1 cellular context compared by ENCODE assay signal in the genomic region with DNA sequence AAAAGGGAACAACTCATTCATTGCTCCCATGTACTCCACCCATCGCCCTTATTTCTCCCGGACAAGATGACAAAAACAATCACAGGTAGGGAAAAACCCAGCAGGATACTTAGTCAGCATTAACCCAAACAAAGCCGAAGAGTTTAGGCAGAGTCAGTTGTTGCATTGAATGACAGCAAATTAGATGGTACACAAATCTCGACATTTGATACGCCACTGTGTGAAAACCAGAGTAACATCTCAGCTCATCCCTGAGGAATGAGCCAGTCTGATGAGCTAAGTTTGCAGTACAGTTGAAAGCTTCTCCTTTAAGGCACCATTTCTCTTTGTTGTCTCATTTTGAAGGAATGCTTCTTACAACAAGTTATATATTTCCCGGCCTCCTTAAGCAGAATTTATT.
TF ChIP-seq lines count a peak whose summit lies in the region.

No MANE protein-coding gene starts in this region.

TF ChIP-seq in HEK293, 187 proteins besides CTCF, POLR2A, EP300 and RAD21 (continues in another document):
- TF ChIP-seq, protein P1, sequence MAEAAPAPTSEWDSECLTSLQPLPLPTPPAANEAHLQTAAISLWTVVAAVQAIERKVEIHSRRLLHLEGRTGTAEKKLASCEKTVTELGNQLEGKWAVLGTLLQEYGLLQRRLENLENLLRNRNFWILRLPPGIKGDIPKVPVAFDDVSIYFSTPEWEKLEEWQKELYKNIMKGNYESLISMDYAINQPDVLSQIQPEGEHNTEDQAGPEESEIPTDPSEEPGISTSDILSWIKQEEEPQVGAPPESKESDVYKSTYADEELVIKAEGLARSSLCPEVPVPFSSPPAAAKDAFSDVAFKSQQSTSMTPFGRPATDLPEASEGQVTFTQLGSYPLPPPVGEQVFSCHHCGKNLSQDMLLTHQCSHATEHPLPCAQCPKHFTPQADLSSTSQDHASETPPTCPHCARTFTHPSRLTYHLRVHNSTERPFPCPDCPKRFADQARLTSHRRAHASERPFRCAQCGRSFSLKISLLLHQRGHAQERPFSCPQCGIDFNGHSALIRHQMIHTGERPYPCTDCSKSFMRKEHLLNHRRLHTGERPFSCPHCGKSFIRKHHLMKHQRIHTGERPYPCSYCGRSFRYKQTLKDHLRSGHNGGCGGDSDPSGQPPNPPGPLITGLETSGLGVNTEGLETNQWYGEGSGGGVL (tag by site-specific recombination; IDR thresholded peaks at IDR 0.05), result no peak
- TF ChIP-seq ZNF37A (tag by site-specific recombination; IDR thresholded peaks at IDR 0.05), result no peak
- TF ChIP-seq GLIS2 (tag by site-specific recombination; IDR thresholded peaks at IDR 0.05), result no peak
- no peak for TF ChIP-seq WT1 (tag by site-specific recombination; IDR thresholded peaks at IDR 0.05)
- TF ChIP-seq ZNF837 (tag by site-specific recombination; IDR thresholded peaks at IDR 0.05), result no peak
- peak; percentile 89 for TF ChIP-seq SP7 (tag by site-specific recombination; IDR thresholded peaks at IDR 0.05)
- TF ChIP-seq, protein P2, sequence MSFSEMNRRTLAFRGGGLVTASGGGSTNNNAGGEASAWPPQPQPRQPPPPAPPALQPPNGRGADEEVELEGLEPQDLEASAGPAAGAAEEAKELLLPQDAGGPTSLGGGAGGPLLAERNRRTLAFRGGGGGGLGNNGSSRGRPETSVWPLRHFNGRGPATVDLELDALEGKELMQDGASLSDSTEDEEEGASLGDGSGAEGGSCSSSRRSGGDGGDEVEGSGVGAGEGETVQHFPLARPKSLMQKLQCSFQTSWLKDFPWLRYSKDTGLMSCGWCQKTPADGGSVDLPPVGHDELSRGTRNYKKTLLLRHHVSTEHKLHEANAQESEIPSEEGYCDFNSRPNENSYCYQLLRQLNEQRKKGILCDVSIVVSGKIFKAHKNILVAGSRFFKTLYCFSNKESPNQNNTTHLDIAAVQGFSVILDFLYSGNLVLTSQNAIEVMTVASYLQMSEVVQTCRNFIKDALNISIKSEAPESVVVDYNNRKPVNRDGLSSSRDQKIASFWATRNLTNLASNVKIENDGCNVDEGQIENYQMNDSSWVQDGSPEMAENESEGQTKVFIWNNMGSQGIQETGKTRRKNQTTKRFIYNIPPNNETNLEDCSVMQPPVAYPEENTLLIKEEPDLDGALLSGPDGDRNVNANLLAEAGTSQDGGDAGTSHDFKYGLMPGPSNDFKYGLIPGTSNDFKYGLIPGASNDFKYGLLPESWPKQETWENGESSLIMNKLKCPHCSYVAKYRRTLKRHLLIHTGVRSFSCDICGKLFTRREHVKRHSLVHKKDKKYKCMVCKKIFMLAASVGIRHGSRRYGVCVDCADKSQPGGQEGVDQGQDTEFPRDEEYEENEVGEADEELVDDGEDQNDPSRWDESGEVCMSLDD (tag by site-specific recombination; IDR thresholded peaks at IDR 0.05), result no peak
- no peak for TF ChIP-seq ZNF433 (tag by site-specific recombination; IDR thresholded peaks at IDR 0.05; ENCODE audit: low read depth)
- TF ChIP-seq ZNF174 (tag by site-specific recombination; IDR thresholded peaks at IDR 0.05), result no peak
- TF ChIP-seq, protein P3, sequence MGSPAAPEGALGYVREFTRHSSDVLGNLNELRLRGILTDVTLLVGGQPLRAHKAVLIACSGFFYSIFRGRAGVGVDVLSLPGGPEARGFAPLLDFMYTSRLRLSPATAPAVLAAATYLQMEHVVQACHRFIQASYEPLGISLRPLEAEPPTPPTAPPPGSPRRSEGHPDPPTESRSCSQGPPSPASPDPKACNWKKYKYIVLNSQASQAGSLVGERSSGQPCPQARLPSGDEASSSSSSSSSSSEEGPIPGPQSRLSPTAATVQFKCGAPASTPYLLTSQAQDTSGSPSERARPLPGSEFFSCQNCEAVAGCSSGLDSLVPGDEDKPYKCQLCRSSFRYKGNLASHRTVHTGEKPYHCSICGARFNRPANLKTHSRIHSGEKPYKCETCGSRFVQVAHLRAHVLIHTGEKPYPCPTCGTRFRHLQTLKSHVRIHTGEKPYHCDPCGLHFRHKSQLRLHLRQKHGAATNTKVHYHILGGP (tag by site-specific recombination; IDR thresholded peaks at IDR 0.05), result no peak
- no peak for TF ChIP-seq SETDB1 (IDR thresholded peaks at IDR 0.05; ENCODE audit: insufficient read length, low read length)
- TF ChIP-seq ZNF175 (tag by site-specific recombination; IDR thresholded peaks at IDR 0.05), result no peak
- no peak for TF ChIP-seq ZNF292 (tag by site-specific recombination; IDR thresholded peaks at IDR 0.05; ENCODE audit: borderline replicate concordance, low read depth)
- TF ChIP-seq ZNF23 (tag by site-specific recombination; IDR thresholded peaks at IDR 0.05; ENCODE audit: borderline replicate concordance), result no peak
- TF ChIP-seq ZNF112 (tag by site-specific recombination; IDR thresholded peaks at IDR 0.05), result no peak
- TF ChIP-seq SCRT1 (tag by site-specific recombination; IDR thresholded peaks at IDR 0.05; ENCODE audit: borderline replicate concordance), result no peak
- TF ChIP-seq ZNF777 (tag by site-specific recombination; IDR thresholded peaks at IDR 0.05; ENCODE audit: borderline replicate concordance), result no peak
- no peak for TF ChIP-seq ZNF223 (tag by site-specific recombination; IDR thresholded peaks at IDR 0.05)
- peak; percentile 63; the same call in 1 of the 2 replicates for TF ChIP-seq ZNF366 (tag by site-specific recombination; conservative IDR thresholded peaks at IDR 0.05)
- TF ChIP-seq ZNF335 (tag by site-specific recombination; conservative IDR thresholded peaks at IDR 0.05), result no peak
- no peak for TF ChIP-seq ZBTB7A (tag by site-specific recombination; IDR thresholded peaks at IDR 0.05; ENCODE audit: low read depth)
- no peak for TF ChIP-seq ZNF341 (tag by site-specific recombination; IDR thresholded peaks at IDR 0.05; ENCODE audit: low read depth)
- TF ChIP-seq, protein P4, sequence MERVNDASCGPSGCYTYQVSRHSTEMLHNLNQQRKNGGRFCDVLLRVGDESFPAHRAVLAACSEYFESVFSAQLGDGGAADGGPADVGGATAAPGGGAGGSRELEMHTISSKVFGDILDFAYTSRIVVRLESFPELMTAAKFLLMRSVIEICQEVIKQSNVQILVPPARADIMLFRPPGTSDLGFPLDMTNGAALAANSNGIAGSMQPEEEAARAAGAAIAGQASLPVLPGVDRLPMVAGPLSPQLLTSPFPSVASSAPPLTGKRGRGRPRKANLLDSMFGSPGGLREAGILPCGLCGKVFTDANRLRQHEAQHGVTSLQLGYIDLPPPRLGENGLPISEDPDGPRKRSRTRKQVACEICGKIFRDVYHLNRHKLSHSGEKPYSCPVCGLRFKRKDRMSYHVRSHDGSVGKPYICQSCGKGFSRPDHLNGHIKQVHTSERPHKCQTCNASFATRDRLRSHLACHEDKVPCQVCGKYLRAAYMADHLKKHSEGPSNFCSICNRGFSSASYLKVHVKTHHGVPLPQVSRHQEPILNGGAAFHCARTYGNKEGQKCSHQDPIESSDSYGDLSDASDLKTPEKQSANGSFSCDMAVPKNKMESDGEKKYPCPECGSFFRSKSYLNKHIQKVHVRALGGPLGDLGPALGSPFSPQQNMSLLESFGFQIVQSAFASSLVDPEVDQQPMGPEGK (tag by site-specific recombination; IDR thresholded peaks at IDR 0.05), result no peak
- no peak for TF ChIP-seq YY2 (tag by site-specific recombination; IDR thresholded peaks at IDR 0.05)
- TF ChIP-seq ZNF701 (tag by site-specific recombination; IDR thresholded peaks at IDR 0.05), result no peak
- TF ChIP-seq, protein P5, sequence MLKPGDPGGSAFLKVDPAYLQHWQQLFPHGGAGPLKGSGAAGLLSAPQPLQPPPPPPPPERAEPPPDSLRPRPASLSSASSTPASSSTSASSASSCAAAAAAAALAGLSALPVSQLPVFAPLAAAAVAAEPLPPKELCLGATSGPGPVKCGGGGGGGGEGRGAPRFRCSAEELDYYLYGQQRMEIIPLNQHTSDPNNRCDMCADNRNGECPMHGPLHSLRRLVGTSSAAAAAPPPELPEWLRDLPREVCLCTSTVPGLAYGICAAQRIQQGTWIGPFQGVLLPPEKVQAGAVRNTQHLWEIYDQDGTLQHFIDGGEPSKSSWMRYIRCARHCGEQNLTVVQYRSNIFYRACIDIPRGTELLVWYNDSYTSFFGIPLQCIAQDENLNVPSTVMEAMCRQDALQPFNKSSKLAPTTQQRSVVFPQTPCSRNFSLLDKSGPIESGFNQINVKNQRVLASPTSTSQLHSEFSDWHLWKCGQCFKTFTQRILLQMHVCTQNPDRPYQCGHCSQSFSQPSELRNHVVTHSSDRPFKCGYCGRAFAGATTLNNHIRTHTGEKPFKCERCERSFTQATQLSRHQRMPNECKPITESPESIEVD (tag by site-specific recombination; IDR thresholded peaks at IDR 0.05), result peak; percentile 14; the same call in 1 of the 2 replicates
- no peak for TF ChIP-seq ZNF404 (tag by site-specific recombination; IDR thresholded peaks at IDR 0.05)
- no peak for TF ChIP-seq KLF16 (tag by site-specific recombination; IDR thresholded peaks at IDR 0.05)
- TF ChIP-seq ZNF302 (tag by site-specific recombination; IDR thresholded peaks at IDR 0.05; ENCODE audit: low read depth), result no peak
- TF ChIP-seq OSR2 (tag by site-specific recombination; IDR thresholded peaks at IDR 0.05), result peak; percentile 36; the same call in 1 of the 2 replicates
- peak; percentile 48; the same call in 1 of the 2 replicates for TF ChIP-seq TRIM28 (IDR thresholded peaks at IDR 0.05; ENCODE audit: borderline replicate concordance, low read length)
- no peak for TF ChIP-seq ZNF529 (tag by site-specific recombination; IDR thresholded peaks at IDR 0.05; ENCODE audit: insufficient replicate concordance)
- TF ChIP-seq SP3 (tag by site-specific recombination; IDR thresholded peaks at IDR 0.05), result no peak
- TF ChIP-seq ZNF555 (tag by site-specific recombination; conservative IDR thresholded peaks at IDR 0.05), result no peak
- peak; percentile 13; the same call in 1 of the 2 replicates for TF ChIP-seq KLF1 (tag by site-specific recombination; IDR thresholded peaks at IDR 0.05)
- no peak for TF ChIP-seq ZNF76 (tag by site-specific recombination; IDR thresholded peaks at IDR 0.05; ENCODE audit: borderline replicate concordance, low read depth)
- peak; percentile 75; the same call in 1 of the 2 replicates for TF ChIP-seq ZNF394 (tag by site-specific recombination; IDR thresholded peaks at IDR 0.05; ENCODE audit: borderline replicate concordance)
- peak; percentile 51; the same call in 1 of the 2 replicates for TF ChIP-seq ZNF600 (tag by site-specific recombination; IDR thresholded peaks at IDR 0.05)
- TF ChIP-seq ZNF354C (tag by site-specific recombination; IDR thresholded peaks at IDR 0.05; ENCODE audit: borderline replicate concordance, low read depth), result no peak
- no peak for TF ChIP-seq ZNF510 (tag by site-specific recombination; IDR thresholded peaks at IDR 0.05; ENCODE audit: insufficient replicate concordance)
- TF ChIP-seq ZNF391 (tag by site-specific recombination; IDR thresholded peaks at IDR 0.05; ENCODE audit: borderline replicate concordance, low read depth), result no peak
- no peak for TF ChIP-seq HOXA7 (CRISPR knock-in tag; IDR thresholded peaks at IDR 0.05; ENCODE audit: borderline replicate concordance)
- no peak for TF ChIP-seq ZNF514 (tag by site-specific recombination; IDR thresholded peaks at IDR 0.05)
- TF ChIP-seq ZNF202 (tag by site-specific recombination; IDR thresholded peaks at IDR 0.05; ENCODE audit: borderline replicate concordance), result no peak
- TF ChIP-seq ZBTB48 (tag by site-specific recombination; IDR thresholded peaks at IDR 0.05), result no peak
- TF ChIP-seq ZNF274 (IDR thresholded peaks at IDR 0.05; ENCODE audit: low read length), result no peak
- no peak for TF ChIP-seq ZNF274 (tag by site-specific recombination; IDR thresholded peaks at IDR 0.05; ENCODE audit: borderline replicate concordance)
- no peak for TF ChIP-seq OVOL3 (tag by site-specific recombination; IDR thresholded peaks at IDR 0.05)
- no peak for TF ChIP-seq EGR2 (tag by site-specific recombination; IDR thresholded peaks at IDR 0.05; ENCODE audit: low read depth)
- TF ChIP-seq, protein P6, sequence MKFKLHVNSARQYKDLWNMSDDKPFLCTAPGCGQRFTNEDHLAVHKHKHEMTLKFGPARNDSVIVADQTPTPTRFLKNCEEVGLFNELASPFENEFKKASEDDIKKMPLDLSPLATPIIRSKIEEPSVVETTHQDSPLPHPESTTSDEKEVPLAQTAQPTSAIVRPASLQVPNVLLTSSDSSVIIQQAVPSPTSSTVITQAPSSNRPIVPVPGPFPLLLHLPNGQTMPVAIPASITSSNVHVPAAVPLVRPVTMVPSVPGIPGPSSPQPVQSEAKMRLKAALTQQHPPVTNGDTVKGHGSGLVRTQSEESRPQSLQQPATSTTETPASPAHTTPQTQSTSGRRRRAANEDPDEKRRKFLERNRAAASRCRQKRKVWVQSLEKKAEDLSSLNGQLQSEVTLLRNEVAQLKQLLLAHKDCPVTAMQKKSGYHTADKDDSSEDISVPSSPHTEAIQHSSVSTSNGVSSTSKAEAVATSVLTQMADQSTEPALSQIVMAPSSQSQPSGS (tag by site-specific recombination; IDR thresholded peaks at IDR 0.05; ENCODE audit: low read depth), result no peak
